Comparison of ENCODE assay signal across 22 cellular contexts in the genomic region with DNA sequence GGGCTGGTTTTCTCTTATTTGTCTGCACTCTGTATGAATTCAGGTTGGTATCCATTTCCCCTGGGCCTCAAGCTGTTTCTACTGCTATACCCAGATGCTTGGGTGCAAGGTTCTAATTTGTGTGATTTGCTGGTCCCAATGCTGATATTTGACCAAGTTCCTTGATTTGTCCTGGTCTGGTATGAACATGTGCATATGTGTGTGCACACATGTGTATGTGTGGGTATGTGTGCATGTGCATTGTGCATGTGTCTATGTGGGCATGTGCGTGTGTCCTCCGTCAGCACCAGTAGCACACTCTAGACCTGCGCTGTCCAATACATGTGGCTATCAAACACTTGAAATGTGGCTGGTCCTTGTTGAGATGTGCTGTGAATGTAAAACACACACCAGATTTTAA.
"Had no signal": no experiment of that assay in that cellular context is flagged by ENCODE, and none has a peak within 500 bp of the region (broad histone marks: within the 10 kb centered on the region; RNA-seq: fewer than 3 reads in every experiment).

No MANE protein-coding gene starts in this region.

- DNase-seq: activated CD4-positive, alpha-beta T cell treated with anti-CD3 and anti-CD28 coated beads for 4 hours; activated CD4-positive, alpha-beta T cell treated with anti-CD3 and anti-CD28 coated beads, Interleukin-2, amount 50 U/mL, for 4 hours; activated CD4-positive, CD25-positive, alpha-beta regulatory T cell; activated effector memory CD4-positive, alpha-beta T cell treated with anti-CD3 and anti-CD28 coated beads, Interleukin-2, amount 50 U/mL, for 16 hours; activated naive CD4-positive, alpha-beta T cell treated with anti-CD3 and anti-CD28 coated beads for 36 hours; activated naive CD8-positive, alpha-beta T cell treated with anti-CD3 and anti-CD28 coated beads, Interleukin-2, amount 10 ng/mL, durations not matched to agents 7 days and 5 days; amygdala; central memory CD4-positive, alpha-beta T cell; foreskin keratinocyte; heart right ventricle; left lung; lower lobe of right lung; mesendoderm; mucosa of descending colon; ovary; stimulated activated CD4-positive, alpha-beta T cell treated with anti-CD3 and anti-CD28 coated beads, Interleukin-2, amount 100 ng/mL, for 48 hours; stimulated activated naive CD4-positive, alpha-beta T cell treated with Interleukin-2 at 50 U/mL for 16 hours; T-helper 1 cell had no signal

- ATAC-seq: foreskin keratinocyte, heart right ventricle, left lung, lower lobe of right lung, mucosa of descending colon had no signal

- H3K27me3 ChIP-seq: breast epithelium, foreskin keratinocyte, heart right ventricle, left lung, ovary, vagina had no signal

- H3K4me1 ChIP-seq: breast epithelium, left lung, lower lobe of right lung, prostate gland had no signal

- FAIRE-seq: endothelial cell of umbilical vein had no signal

- H3K27ac ChIP-seq: foreskin keratinocyte, left lung, lower lobe of right lung, prostate gland, vagina had no signal

- H3K4me3 ChIP-seq: breast epithelium, heart right ventricle, left lung, lower lobe of right lung, mucosa of descending colon, ovary, prostate gland, vagina had no signal

- H3K36me3 ChIP-seq: breast epithelium, heart right ventricle, left lung, lower lobe of right lung, ovary, prostate gland, vagina had no signal

- H3K9me3 ChIP-seq: breast epithelium, heart right ventricle, left lung, lower lobe of right lung, mucosa of descending colon, ovary, prostate gland, vagina had no signal
